In genomic region chr6:149150301-149150700, GRCh38 we compare ENCODE assay signal across 21 cellular contexts.
"Had no signal": no experiment of that assay in that cellular context is flagged by ENCODE, and none has a peak within 500 bp of the region (broad histone marks: within the 10 kb centered on the region; RNA-seq: fewer than 3 reads in every experiment).

No MANE protein-coding gene starts in this region.

- ATAC-seq: pancreas, psoas muscle, upper lobe of right lung had no signal

- H3K4me3 Mint-ChIP-seq: nephron progenitor cell; stimulated activated naive CD8-positive, alpha-beta T cell treated with anti-CD3 and anti-CD28 coated beads, Interleukin-15, Interleukin-2, amounts not matched to agents 100 ng/mL and 50 ng/mL, for 24 hours had no signal

- H3K27ac Mint-ChIP-seq: nephron progenitor cell had no signal

- H3K27me3 Mint-ChIP-seq: stimulated activated naive CD8-positive, alpha-beta T cell treated with anti-CD3 and anti-CD28 coated beads, Interleukin-15, Interleukin-2, amounts not matched to agents 100 ng/mL and 50 ng/mL, for 24 hours had no signal

- DNase-seq: activated CD4-positive, alpha-beta T cell treated with anti-CD3 and anti-CD28 coated beads for 1 hour; adrenal gland; brain microvascular endothelial cell; caudate nucleus; dermis blood vessel endothelial cell; effector CD8-positive, alpha-beta T cell; foreskin melanocyte; hippocampal formation; left ventricle myocardium inferior; mammary epithelial cell; midbrain; nephron progenitor cell; pancreas; psoas muscle; Right ventricle myocardium superior; spleen; substantia nigra; T-helper 9 cell; thyroid gland; upper lobe of right lung had no signal

- H3K4me1 Mint-ChIP-seq: nephron progenitor cell had no signal
